Comparison of ENCODE assay signal across 8 cellular contexts in genomic region chr4:1248262-1249147, GRCh38. TPM values are rescaled to one million over a fixed set of nuclear protein-coding genes. Genes with fewer than 3 reads are reported as not detected.
DNase-seq lines count a peak whose midpoint lies in the region; ATAC-seq and TF ChIP-seq lines count a peak whose summit lies in the region.

Gene CTBP1 (minus strand): TSS chr4:1249130. CDS start chr4:1241331, 7,799 bp downstream.

- TF ChIP-seq CTCF in OCI-LY1 (IDR thresholded peaks at IDR 0.05; ENCODE audit: low read length), result no peak

- H3K36me3 ChIP-seq in OCI-LY1 (ENCODE audit: insufficient read depth, low read length), result peaks cover 16% of the 10 kb centered on the region
- peaks cover 0 to 9% of the 10 kb centered on the region in 2 donors for H3K36me3 ChIP-seq in esophagus (ENCODE audit: control insufficient read depth in 2 of 2, insufficient read depth in 2 of 2, low read length in 1 of 2)
- H3K36me3 ChIP-seq in muscle layer of colon (ENCODE audit: insufficient read depth, low read length), result peaks cover 4% of the 10 kb centered on the region

- peaks cover 20% of the 10 kb centered on the region; the same call in 1 of the 2 replicates for H3K79me2 ChIP-seq in OCI-LY1 (ENCODE audit: insufficient read depth, low read length)

- peak; percentile 74 for DNase-seq in Caki2 (ENCODE audit: low read depth)
- peak in 70 of 76 experiments; percentile 20 to 95 (median 66) for DNase-seq in HUDEP-2 (lab: John Stamatoyannopoulos, UW; ENCODE audit: unreplicated experiment in 76 of 76)
- peak; percentile 93 for DNase-seq in activated T-cell treated with anti-CD3 and anti-CD28 coated beads, Interleukin-2, amount 50 U/mL, for 1 hour
- DNase-seq in stimulated activated CD8-positive, alpha-beta memory T cell treated with anti-CD3 and anti-CD28 coated beads, Interleukin-7, amount 100 ng/mL, for 24 hours (ENCODE audit: low read depth), result peak; percentile 45

- H4K20me1 ChIP-seq in OCI-LY1 (ENCODE audit: insufficient read depth, low read length), result no peaks in the 10 kb centered on the region

- WGBS in esophagus, 2 donors, result 1% methylated on average over 61 to 160 of the region's 160 CpGs

- no peaks in the 10 kb centered on the region for H3F3A ChIP-seq in OCI-LY1 (ENCODE audit: insufficient read depth, low read length)

- H2AFZ ChIP-seq in OCI-LY1 (ENCODE audit: low read length), result no peak within 1 kb of the TSS

- H3K27me3 ChIP-seq in OCI-LY1 (ENCODE audit: insufficient read depth, low read length), result no peaks in the 10 kb centered on the region
- no peaks in the 10 kb centered on the region for H3K27me3 ChIP-seq in esophagus (ENCODE audit: control insufficient read depth in 1 of 2, insufficient read depth in 2 of 2, low read length in 2 of 2)
- H3K27me3 ChIP-seq in muscle layer of colon (ENCODE audit: control insufficient read depth in 1 of 2, insufficient read depth in 2 of 2, low read length in 2 of 2), result no peaks in the 10 kb centered on the region

- peak; percentile 40 for ATAC-seq in GM21390 (IDR thresholded peaks at IDR 0.05; ENCODE audit: unreplicated experiment)

- in situ Hi-C loops in Caki2 (cut with HindIII; ENCODE audit: low pct_unique_long_range_greater_than_20kb, low sequenced_read_pairs), result no loop called here

- peak within 1 kb of the TSS; percentile 79 for H3K4me2 ChIP-seq in OCI-LY1 (ENCODE audit: low read length)

- peaks cover 26% of the 10 kb centered on the region for H3K4me1 ChIP-seq in OCI-LY1 (ENCODE audit: insufficient read depth, low read length, severe bottlenecking)
- H3K4me1 ChIP-seq in esophagus (ENCODE audit: control insufficient read depth in 2 of 2, insufficient read depth in 2 of 2, low read length in 1 of 2), result peaks cover 22 to 50% of the 10 kb centered on the region in 2 donors
- peaks cover 54% of the 10 kb centered on the region for H3K4me1 ChIP-seq in muscle layer of colon (ENCODE audit: insufficient read depth, low read length)

- H3K9ac ChIP-seq in OCI-LY1 (ENCODE audit: low read length) (peak within 1 kb of the TSS; percentile 93), muscle layer of colon (ENCODE audit: low read length) (peak within 1 kb of the TSS; percentile 77)

- no peaks in the 10 kb centered on the region for H3K9me2 ChIP-seq in OCI-LY1 (ENCODE audit: low read depth, low read length)

- peak within 1 kb of the TSS; percentile 66 for H3K27ac ChIP-seq in OCI-LY1 (ENCODE audit: low read depth, low read length, poor library complexity, severe bottlenecking)
- H3K27ac ChIP-seq in esophagus (ENCODE audit: low read depth in 2 of 2, low read length in 1 of 2), result peak within 1 kb of the TSS; percentile 99
- peak within 1 kb of the TSS; percentile 97 for H3K27ac ChIP-seq in muscle layer of colon (ENCODE audit: low read depth, low read length)

- H3K9me3 ChIP-seq in OCI-LY1 (ENCODE audit: low read length) (no peaks in the 10 kb centered on the region), esophagus (ENCODE audit: control insufficient read depth in 2 of 2, insufficient read depth in 1 of 2, low read depth in 1 of 2, low read length in 1 of 2) (peaks cover 0 to 10% of the 10 kb centered on the region in 2 donors), muscle layer of colon (ENCODE audit: low read length) (no peaks in the 10 kb centered on the region)

- H3K4me3 ChIP-seq in OCI-LY1 (ENCODE audit: low read depth, low read length, poor library complexity, severe bottlenecking) (peak within 1 kb of the TSS; percentile 71), esophagus (ENCODE audit: low read depth in 1 of 2, low read length in 2 of 2) (peak within 1 kb of the TSS; percentile 80 to 85), muscle layer of colon (ENCODE audit: low read depth in 1 of 2, low read length in 2 of 2) (peak within 1 kb of the TSS; percentile 58 to 67)

RNA-seq across cellular contexts. Expression of gene CTBP1, which starts in this region (rescaled TPM):
- 178 and 190 TPM in 2 replicates for total RNA-seq in Caki2 (2014; rRNA removed; shearing (Covaris generic); ENCODE audit: low replicate concordance)
- polyA plus RNA-seq in esophagus, result 10 to 100 TPM; 71.7 to 87.2 TPM

Comparison
In these comparisons a context has a peak if more than half of its experiments do, and no peak if none do; other contexts are left out.
1. Peak in every context shown above with its lines: DNase-seq, ATAC-seq, H3K4me3 ChIP-seq and H3K27ac ChIP-seq.